In genomic region chr5:153965102-153965645, GRCh38 we compare ENCODE assay signal across 7 cellular contexts.
DNase-seq lines count a peak whose midpoint lies in the region; ATAC-seq and TF ChIP-seq lines count a peak whose summit lies in the region.

No MANE protein-coding gene starts in this region.

- CTCF ChIA-PET in MCF 10A (lab: Yijun Ruan, JAX) = interaction anchor here (0.5 to 14.4 kb wide), 149 partner anchors 12 to 1973 kb away, joined by 3 to 440 read pairs (median 4); partner anchors contain the start of gene GRIA1

- TF ChIP-seq CTCF in LNCAP (IDR thresholded peaks at IDR 0.05) (peak; percentile 89), MCF 10A (IDR thresholded peaks at IDR 0.05; ENCODE audit: unreplicated experiment) (peak; percentile 96)

- no peak overlapping the region for H3K27ac Mint-ChIP-seq in MCF 10A (ENCODE audit: low read depth, unreplicated experiment)

- peak overlapping the region; percentile 43; the same call in 1 of the 2 replicates for H3K9ac ChIP-seq in ES-I3 (ENCODE audit: low read depth, low read length)

- no peaks in the 10 kb centered on the region for H3K9me3 Mint-ChIP-seq in MCF 10A (ENCODE audit: unreplicated experiment)

- no peaks in the 10 kb centered on the region for H3K36me3 Mint-ChIP-seq in MCF 10A (ENCODE audit: insufficient read depth, unreplicated experiment)

- H3K27me3 Mint-ChIP-seq in MCF 10A (ENCODE audit: insufficient read depth, unreplicated experiment) = no peaks in the 10 kb centered on the region

- H3K4me3 Mint-ChIP-seq in MCF 10A (ENCODE audit: unreplicated experiment) = peak overlapping the region; percentile 32

- ATAC-seq in GM21529 (IDR thresholded peaks at IDR 0.05; ENCODE audit: unreplicated experiment) = peak; percentile 79

- intact Hi-C loops in MCF 10A (cut with micrococcal nuclease) = loop anchor here (1.0 to 5.0 kb wide), 6 partner anchors 138 to 1433 kb away; no protein-coding TSS in a partner anchor

- peaks cover 6% of the 10 kb centered on the region for H3K4me1 Mint-ChIP-seq in MCF 10A (ENCODE audit: insufficient read depth, unreplicated experiment)

- no TSS peak for BruUV-seq in MCF 10A (replicated peaks; lab: Mats Ljungman, UMichigan)

- peak; percentile 35 to 69 for DNase-seq in SHP77 (lab: John Stamatoyannopoulos, UW)
- DNase-seq in MCF 10A (ENCODE audit: unreplicated experiment) = peak; percentile 91
- DNase-seq in inferior parietal cortex (ENCODE audit: extremely low spot score) = peak; percentile 92
- DNase-seq in stimulated activated CD4-positive, alpha-beta T cell treated with anti-CD3 and anti-CD28 coated beads, Interleukin-1b, Interleukin-23, amount 100 ng/mL, for 48 hours = peak; percentile 42

- no peaks in the 10 kb centered on the region for H3K36me3 ChIP-seq in ES-I3 (ENCODE audit: insufficient read depth, low read length)

- POLR2A ChIA-PET in MCF 10A (lab: Yijun Ruan, JAX) = interaction anchor here (0.5 to 1.9 kb wide), 6 partner anchors 98 to 1433 kb away, joined by 3 to 15 read pairs (median 4); no protein-coding TSS in a partner anchor

- no peaks in the 10 kb centered on the region for H3K9me3 ChIP-seq in ES-I3 (ENCODE audit: control insufficient read depth, insufficient read depth, low read length)

- peaks cover 9% of the 10 kb centered on the region for H3K4me1 ChIP-seq in ES-I3 (ENCODE audit: insufficient read depth, low read length)

Comparison
In these comparisons a context has a peak if more than half of its experiments do, and no peak if none do; other contexts are left out.
1. Peak in every context shown above with its lines: DNase-seq and ATAC-seq.
2. DNase-seq: peak in every context shown above with its lines; median percentile 92 in inferior parietal cortex; 91 in MCF 10A; 52 in SHP77; 42 in stimulated activated CD4-positive, alpha-beta T cell treated with anti-CD3 and anti-CD28 coated beads, Interleukin-1b, Interleukin-23, amount 100 ng/mL, for 48 hours.